ENCODE assay signal across 1 cellular context in the genomic region with DNA sequence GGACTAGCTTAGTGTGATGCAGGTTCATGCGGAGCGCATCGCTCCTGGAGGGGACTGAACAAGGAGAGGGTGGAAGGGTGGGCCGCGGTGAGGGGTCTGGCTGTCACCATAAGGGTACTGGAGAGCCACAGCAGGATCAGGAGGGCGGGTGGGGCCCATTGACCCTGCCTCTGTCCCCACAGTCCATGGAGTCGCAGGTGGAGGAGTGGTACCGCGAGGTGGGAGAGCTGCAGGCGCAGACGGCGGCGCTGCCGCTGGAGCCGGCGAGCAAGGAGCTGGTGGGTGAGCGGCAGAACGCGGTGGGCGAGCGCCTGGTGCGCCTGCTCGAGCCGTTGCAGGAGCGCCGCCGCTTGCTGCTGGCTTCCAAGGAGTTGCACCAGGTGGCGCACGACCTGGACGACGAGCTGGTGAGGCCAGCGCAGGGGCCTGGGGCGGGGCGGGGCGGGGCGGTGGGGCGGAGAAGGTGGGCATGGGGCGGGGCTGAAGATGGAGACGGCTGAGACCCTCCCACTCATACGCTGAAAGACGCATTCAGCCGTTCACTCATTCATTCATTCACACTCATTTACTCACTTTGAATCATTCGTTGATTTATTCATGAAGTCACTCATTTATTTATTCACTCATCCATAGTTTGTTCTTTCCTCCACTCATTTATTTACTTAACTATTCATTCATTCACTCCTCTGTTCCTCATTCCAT.
TF ChIP-seq lines count a peak whose summit lies in the region.

No MANE protein-coding gene starts in this region.

TF ChIP-seq in GM12878, 131 proteins besides CTCF, POLR2A, EP300 and RAD21 (continued from another document):
- TF ChIP-seq, protein P1, sequence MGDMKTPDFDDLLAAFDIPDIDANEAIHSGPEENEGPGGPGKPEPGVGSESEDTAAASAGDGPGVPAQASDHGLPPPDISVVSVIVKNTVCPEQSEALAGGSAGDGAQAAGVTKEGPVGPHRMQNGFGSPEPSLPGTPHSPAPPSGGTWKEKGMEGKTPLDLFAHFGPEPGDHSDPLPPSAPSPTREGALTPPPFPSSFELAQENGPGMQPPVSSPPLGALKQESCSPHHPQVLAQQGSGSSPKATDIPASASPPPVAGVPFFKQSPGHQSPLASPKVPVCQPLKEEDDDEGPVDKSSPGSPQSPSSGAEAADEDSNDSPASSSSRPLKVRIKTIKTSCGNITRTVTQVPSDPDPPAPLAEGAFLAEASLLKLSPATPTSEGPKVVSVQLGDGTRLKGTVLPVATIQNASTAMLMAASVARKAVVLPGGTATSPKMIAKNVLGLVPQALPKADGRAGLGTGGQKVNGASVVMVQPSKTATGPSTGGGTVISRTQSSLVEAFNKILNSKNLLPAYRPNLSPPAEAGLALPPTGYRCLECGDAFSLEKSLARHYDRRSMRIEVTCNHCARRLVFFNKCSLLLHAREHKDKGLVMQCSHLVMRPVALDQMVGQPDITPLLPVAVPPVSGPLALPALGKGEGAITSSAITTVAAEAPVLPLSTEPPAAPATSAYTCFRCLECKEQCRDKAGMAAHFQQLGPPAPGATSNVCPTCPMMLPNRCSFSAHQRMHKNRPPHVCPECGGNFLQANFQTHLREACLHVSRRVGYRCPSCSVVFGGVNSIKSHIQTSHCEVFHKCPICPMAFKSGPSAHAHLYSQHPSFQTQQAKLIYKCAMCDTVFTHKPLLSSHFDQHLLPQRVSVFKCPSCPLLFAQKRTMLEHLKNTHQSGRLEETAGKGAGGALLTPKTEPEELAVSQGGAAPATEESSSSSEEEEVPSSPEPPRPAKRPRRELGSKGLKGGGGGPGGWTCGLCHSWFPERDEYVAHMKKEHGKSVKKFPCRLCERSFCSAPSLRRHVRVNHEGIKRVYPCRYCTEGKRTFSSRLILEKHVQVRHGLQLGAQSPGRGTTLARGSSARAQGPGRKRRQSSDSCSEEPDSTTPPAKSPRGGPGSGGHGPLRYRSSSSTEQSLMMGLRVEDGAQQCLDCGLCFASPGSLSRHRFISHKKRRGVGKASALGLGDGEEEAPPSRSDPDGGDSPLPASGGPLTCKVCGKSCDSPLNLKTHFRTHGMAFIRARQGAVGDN (IDR thresholded peaks at IDR 0.05): no peak
